ENCODE assay signal across 19 cellular contexts in the genomic region with DNA sequence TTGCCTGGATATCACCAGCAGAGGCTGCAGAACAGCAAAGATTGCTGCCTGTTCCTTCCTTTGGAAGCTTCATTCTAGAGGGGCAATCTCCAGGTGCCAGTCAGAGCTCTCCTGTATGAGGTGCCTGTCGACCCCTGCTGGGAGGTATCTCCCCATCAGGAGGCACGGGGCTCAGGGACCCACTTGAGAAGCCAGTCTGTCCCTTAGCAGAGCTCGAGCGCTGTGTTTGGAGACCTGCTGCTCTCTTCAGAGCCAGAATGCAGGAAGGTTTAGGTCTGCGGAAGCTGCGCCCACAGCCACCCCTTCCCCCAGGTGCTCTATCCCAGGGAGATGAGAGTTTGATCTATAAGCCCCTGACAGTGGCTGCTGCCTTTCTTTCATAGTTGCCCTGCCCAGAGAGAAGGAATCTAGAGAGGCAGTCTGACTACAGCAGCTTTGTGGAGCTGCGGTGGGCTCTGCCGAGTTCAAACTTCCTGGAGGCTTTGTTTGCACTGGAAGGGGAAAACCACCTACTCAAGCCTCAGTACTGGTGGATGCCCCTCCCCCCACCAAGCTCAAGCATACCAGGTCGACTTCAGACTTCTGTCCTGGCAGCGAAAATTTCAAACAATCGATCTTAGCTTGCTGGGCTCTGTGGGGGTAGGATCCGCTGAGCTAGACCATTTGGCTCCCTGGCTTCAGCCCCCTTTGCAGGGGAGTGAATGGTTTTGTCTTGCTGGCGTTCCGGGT. TPM values are rescaled to one million over a fixed set of nuclear protein-coding genes. Genes with fewer than 3 reads are reported as not detected.
"Had no signal": no experiment of that assay in that cellular context is flagged by ENCODE, and none has a peak within 500 bp of the region (broad histone marks: within the 10 kb centered on the region; RNA-seq: fewer than 3 reads in every experiment).

No MANE protein-coding gene starts in this region.

- H3K36me3 ChIP-seq: adrenal gland, sigmoid colon had no signal

- H3K27ac Mint-ChIP-seq: activated CD4-positive, alpha-beta T cell treated with anti-CD3 and anti-CD28 coated beads, Interleukin-2, amount 10 ng/mL, durations not matched to agents 7 days and 5 days; activated T-helper 2 cell treated with anti-CD3 and anti-CD28 coated beads, Interferon-gamma antibody, Interleukin-2, Interleukin-4, amounts not matched to agents 10 μg/mL and 5 μg/mL and 100 μg/mL, durations not matched to agents 14 hours and 24 hours and 36 hours; effector memory CD8-positive, alpha-beta T cell; naive thymus-derived CD8-positive, alpha-beta T cell; T-cell; type B pancreatic cell had no signal

- H3K9me3 Mint-ChIP-seq: activated CD4-positive, alpha-beta T cell treated with anti-CD3 and anti-CD28 coated beads, Interleukin-2, amount 10 ng/mL, durations not matched to agents 7 days and 5 days had no signal

- H3K27ac ChIP-seq: adrenal gland, sigmoid colon had no signal

- H3K4me3 ChIP-seq: adrenal gland, mucosa of descending colon, sigmoid colon had no signal

- DNase-seq: activated CD4-positive, alpha-beta T cell treated with anti-CD3 and anti-CD28 coated beads, Interleukin-2, amount 10 ng/mL, durations not matched to agents 7 days and 5 days; activated naive CD4-positive, alpha-beta T cell treated with anti-CD3 and anti-CD28 coated beads, Interleukin-2, amount 50 U/mL, for 16 hours; activated T-cell treated with anti-CD3 and anti-CD28 coated beads for 4 hours; adrenal gland; central memory CD4-positive, alpha-beta T cell; effector memory CD8-positive, alpha-beta T cell; hypothalamus; left colon; mucosa of descending colon; naive thymus-derived CD8-positive, alpha-beta T cell; sigmoid colon; stimulated activated CD4-positive, alpha-beta T cell treated with anti-CD3 and anti-CD28 coated beads, Interleukin-12 subunit alpha, Interleukin-12 subunit beta, amount 100 ng/mL, for 4 hours; stimulated activated CD4-positive, alpha-beta T cell treated with anti-CD3 and anti-CD28 coated beads, Interleukin-2, amount 100 ng/mL, for 48 hours; stimulated activated naive CD4-positive, alpha-beta T cell treated with Interleukin-2 at 50 U/mL for 16 hours; T-cell had no signal

- H3K4me1 Mint-ChIP-seq: activated CD4-positive, alpha-beta T cell treated with anti-CD3 and anti-CD28 coated beads, Interleukin-2, amount 10 ng/mL, durations not matched to agents 7 days and 5 days; naive thymus-derived CD8-positive, alpha-beta T cell; T-cell had no signal

- H3K27me3 Mint-ChIP-seq: activated CD4-positive, alpha-beta T cell treated with anti-CD3 and anti-CD28 coated beads, Interleukin-2, amount 10 ng/mL, durations not matched to agents 7 days and 5 days; effector memory CD8-positive, alpha-beta T cell had no signal

- ATAC-seq: effector memory CD8-positive, alpha-beta T cell; left colon; mucosa of descending colon; naive thymus-derived CD8-positive, alpha-beta T cell; T-cell had no signal

- H3K36me3 Mint-ChIP-seq: naive thymus-derived CD8-positive, alpha-beta T cell; T-cell; type B pancreatic cell had no signal

- H3K27me3 ChIP-seq: adrenal gland, sigmoid colon had no signal

- H3K9me3 ChIP-seq: adrenal gland, mucosa of descending colon, sigmoid colon had no signal

- H3K4me3 Mint-ChIP-seq: activated CD4-positive, alpha-beta T cell treated with anti-CD3 and anti-CD28 coated beads, Interleukin-2, amount 10 ng/mL, durations not matched to agents 7 days and 5 days; effector memory CD8-positive, alpha-beta T cell; naive thymus-derived CD8-positive, alpha-beta T cell; T-cell; type B pancreatic cell had no signal

- H3K4me1 ChIP-seq: adrenal gland, sigmoid colon had no signal

RNA-seq across cellular contexts. Expression of a gene that starts 57.9 kb away (rescaled TPM):
- total RNA-seq: activated CD4-positive, alpha-beta T cell treated with anti-CD3 and anti-CD28 coated beads, Interleukin-2, amount 10 ng/mL, durations not matched to agents 7 days and 5 days; activated CD8-positive, alpha-beta memory T cell treated with anti-CD3 and anti-CD28 coated beads for 36 hours; activated T-helper 2 cell treated with anti-CD3 and anti-CD28 coated beads, Interferon-gamma antibody, Interleukin-2, Interleukin-4, amounts not matched to agents 10 μg/mL and 5 μg/mL and 100 μg/mL, durations not matched to agents 14 hours and 24 hours and 36 hours; lung microvascular endothelial cell; naive thymus-derived CD8-positive, alpha-beta T cell had no signal
- polyA plus RNA-seq: naive thymus-derived CD8-positive, alpha-beta T cell had no signal
